17 cellular contexts compared by ENCODE assay signal in the genomic region with DNA sequence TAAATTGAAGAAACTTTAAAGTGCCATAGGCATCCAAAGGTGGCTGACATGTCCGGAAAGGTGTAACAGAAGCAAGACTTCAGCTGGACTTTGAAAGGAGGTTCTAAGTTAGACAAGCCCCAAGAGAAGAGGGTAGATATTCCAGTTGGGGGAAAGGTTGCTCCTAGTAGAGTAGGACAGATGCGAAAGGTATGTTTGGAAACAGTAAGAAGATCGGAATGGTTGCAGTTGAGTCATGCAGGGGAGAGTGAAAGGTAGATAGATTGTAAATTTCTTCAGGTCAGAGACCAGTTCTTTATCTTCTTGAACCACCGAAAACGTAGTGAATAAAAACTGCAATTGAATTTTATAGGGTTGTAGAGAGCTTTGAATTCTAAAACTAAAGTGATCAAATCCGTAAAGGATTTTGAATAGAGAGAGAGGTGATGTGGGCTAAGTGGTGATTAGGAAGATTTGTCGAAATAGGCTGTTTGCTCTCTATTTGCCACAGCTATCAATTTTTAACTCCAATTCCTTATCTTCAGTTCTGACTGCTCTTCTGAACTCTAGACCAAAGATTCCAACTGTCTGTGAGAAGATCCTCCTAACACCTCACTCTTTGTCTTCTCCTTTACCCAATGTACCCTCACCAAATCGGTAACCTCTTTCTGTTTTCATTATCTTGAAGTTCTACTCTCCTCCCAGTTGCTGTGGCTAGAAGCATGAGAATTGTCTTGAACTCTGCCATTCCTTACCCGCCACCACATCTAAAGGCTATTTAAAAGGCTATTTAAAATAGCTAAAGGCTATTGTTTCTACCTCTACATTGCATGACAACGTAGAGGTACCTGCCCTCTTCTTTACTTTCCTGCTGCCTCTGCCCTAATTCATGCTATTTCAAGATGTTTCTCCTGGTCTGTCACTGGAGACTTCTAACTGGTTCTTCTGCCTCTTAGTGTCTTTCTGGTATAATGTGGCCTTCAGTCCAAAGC. TPM values are rescaled to one million over a fixed set of nuclear protein-coding genes. Genes with fewer than 3 reads are reported as not detected.
DNase-seq lines count a peak whose midpoint lies in the region; ATAC-seq and TF ChIP-seq lines count a peak whose summit lies in the region.
"Had no signal": no experiment of that assay in that cellular context is flagged by ENCODE, and none has a peak within 500 bp of the region (broad histone marks: within the 10 kb centered on the region; RNA-seq: fewer than 3 reads in every experiment).

No MANE protein-coding gene starts in this region.

- H3K9me3 ChIP-seq in cardiac muscle cell (ENCODE audit: low read depth) (no peaks in the 10 kb centered on the region), right atrium auricular region (no peaks in the 10 kb centered on the region), iPS-20b (ENCODE audit: insufficient read depth, low read depth, low read length) (no peaks in the 10 kb centered on the region), aorta (ENCODE audit: control insufficient read depth, low read length) (no peaks in the 10 kb centered on the region)
- H3K9me3 ChIP-seq: HAP-1, SK-N-SH had no signal

- H3K9ac ChIP-seq in iPS-20b (ENCODE audit: low read depth, low read length): peak overlapping the region; percentile 3; the same call in 1 of the 2 replicates
- H3K9ac ChIP-seq: SK-N-SH had no signal

- H3K4me1 Mint-ChIP-seq in WTC11: peaks cover 38% of the 10 kb centered on the region

- H3K27ac Mint-ChIP-seq in WTC11: peak overlapping the region; percentile 83

- WGBS in aorta, 2 donors: 91 to 92% methylated on average over 10 of the region's 10 CpGs

- no peaks in the 10 kb centered on the region for H3K36me3 Mint-ChIP-seq in WTC11

- peak overlapping the region; percentile 17; the same call in 1 of the 2 replicates for H3K4me3 Mint-ChIP-seq in WTC11
- H3K4me3 Mint-ChIP-seq: brain had no signal

- H3K4me3 ChIP-seq in cardiac muscle cell (no peak overlapping the region), right atrium auricular region (no peak overlapping the region), iPS-20b (ENCODE audit: low read length) (peak overlapping the region; percentile 46), aorta (ENCODE audit: low read length in 2 of 2) (no peak overlapping the region)
- H3K4me3 ChIP-seq: HAP-1 had no signal

- POLR2A ChIA-PET in WTC11 (lab: Charles Lee): interaction anchor here (0.5 to 0.7 kb wide), 3 partner anchors 58 to 157 kb away, joined by 4 read pairs; no protein-coding TSS in a partner anchor

- H3K4me1 ChIP-seq in cardiac muscle cell (ENCODE audit: low read depth): peaks cover 24% of the 10 kb centered on the region
- H3K4me1 ChIP-seq in right atrium auricular region: peaks cover 0 to 64% of the 10 kb centered on the region in 2 donors
- H3K4me1 ChIP-seq in iPS-20b (ENCODE audit: insufficient read depth, low read length): peaks cover 14% of the 10 kb centered on the region
- H3K4me1 ChIP-seq in aorta (ENCODE audit: control insufficient read depth in 1 of 2, insufficient read depth in 2 of 2, low read length in 2 of 2): peaks cover 6 to 9% of the 10 kb centered on the region in 2 donors
- H3K4me1 ChIP-seq: HAP-1 had no signal

- no peak for TF ChIP-seq CTCF in cardiac muscle cell (IDR thresholded peaks at IDR 0.05; ENCODE audit: low read depth, low read length)
- TF ChIP-seq CTCF in right atrium auricular region (IDR thresholded peaks at IDR 0.05): no peak
- no peak for TF ChIP-seq CTCF in WTC11 (IDR thresholded peaks at IDR 0.05)

- H3K36me3 ChIP-seq in cardiac muscle cell (no peaks in the 10 kb centered on the region), right atrium auricular region (no peaks in the 10 kb centered on the region), iPS-20b (ENCODE audit: insufficient read depth, low read depth, low read length) (no peaks in the 10 kb centered on the region), aorta (ENCODE audit: control insufficient read depth in 1 of 2, insufficient read depth in 2 of 2, low read length in 1 of 2) (no peaks in the 10 kb centered on the region)
- H3K36me3 ChIP-seq: HAP-1 had no signal

- H3K27me3 Mint-ChIP-seq in WTC11 (ENCODE audit: low read depth): no peaks in the 10 kb centered on the region

- H3K27ac ChIP-seq in cardiac muscle cell: peak overlapping the region; percentile 47
- no peak overlapping the region for H3K27ac ChIP-seq in right atrium auricular region
- H3K27ac ChIP-seq in iPS-20b (ENCODE audit: low read length): no peak overlapping the region
- no peak overlapping the region for H3K27ac ChIP-seq in aorta (ENCODE audit: low read depth in 1 of 2, low read length in 2 of 2)

- DNase-seq in cardiac muscle cell (ENCODE audit: low read depth in 1 of 2, low spot score in 1 of 2): no peak
- DNase-seq in right atrium auricular region (ENCODE audit: low spot score): no peak
- DNase-seq in WTC11 (ENCODE audit: low spot score): no peak
- DNase-seq in SIG-M5 (lab: John Stamatoyannopoulos, UW): no peak
- no peak for DNase-seq in aorta
- DNase-seq in head of caudate nucleus: no peak
- DNase-seq: activated CD4-positive, alpha-beta T cell treated with anti-CD3 and anti-CD28 coated beads, Interleukin-2, amount 50 U/mL, for 48 hours; IMR-90; islet precursor cell; mesenchymal stem cell; NCI-H69; SK-N-SH had no signal

- CTCF ChIA-PET in WTC11 (lab: Charles Lee): interaction anchor here (0.7 to 7.2 kb wide), 5 partner anchors 16 to 122 kb away, joined by 3 to 39 read pairs (median 3); a partner anchor contains a TSS

- H3K27me3 ChIP-seq in cardiac muscle cell (no peaks in the 10 kb centered on the region), right atrium auricular region (no peaks in the 10 kb centered on the region), iPS-20b (ENCODE audit: insufficient read depth, low read length) (no peaks in the 10 kb centered on the region), aorta (ENCODE audit: control insufficient read depth in 1 of 2, insufficient read depth in 2 of 2, low read length in 1 of 2) (no peaks in the 10 kb centered on the region)

- intact Hi-C loops in aorta (cut with DNase I): no loop called here
- intact Hi-C loops in head of caudate nucleus (cut with DNase I): no loop called here

- ATAC-seq in WTC11: peak; percentile 86
- no peak for ATAC-seq in HG02798 (IDR thresholded peaks at IDR 0.05; ENCODE audit: poor library complexity, unreplicated experiment)
- no peak for ATAC-seq in aorta (ENCODE audit: low FRiP score)
- ATAC-seq: esophagus mucosa had no signal

- no peaks in the 10 kb centered on the region for H3K9me3 Mint-ChIP-seq in WTC11
- H3K9me3 Mint-ChIP-seq: brain had no signal

TF ChIP-seq in WTC11, 78 proteins besides CTCF, POLR2A, EP300 and RAD21:
- TF ChIP-seq, protein P1, sequence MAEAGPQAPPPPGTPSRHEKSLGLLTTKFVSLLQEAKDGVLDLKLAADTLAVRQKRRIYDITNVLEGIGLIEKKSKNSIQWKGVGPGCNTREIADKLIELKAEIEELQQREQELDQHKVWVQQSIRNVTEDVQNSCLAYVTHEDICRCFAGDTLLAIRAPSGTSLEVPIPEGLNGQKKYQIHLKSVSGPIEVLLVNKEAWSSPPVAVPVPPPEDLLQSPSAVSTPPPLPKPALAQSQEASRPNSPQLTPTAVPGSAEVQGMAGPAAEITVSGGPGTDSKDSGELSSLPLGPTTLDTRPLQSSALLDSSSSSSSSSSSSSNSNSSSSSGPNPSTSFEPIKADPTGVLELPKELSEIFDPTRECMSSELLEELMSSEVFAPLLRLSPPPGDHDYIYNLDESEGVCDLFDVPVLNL (CRISPR knock-in tag; IDR thresholded peaks at IDR 0.05; ENCODE audit: borderline replicate concordance, low read depth): no peak
- TF ChIP-seq SP1 (CRISPR knock-in tag; conservative IDR thresholded peaks at IDR 0.05) (no peak), ZNF671 (CRISPR knock-in tag; IDR thresholded peaks at IDR 0.05) (no peak), OVOL2 (CRISPR knock-in tag; IDR thresholded peaks at IDR 0.05; ENCODE audit: borderline replicate concordance) (no peak), NFATC4 (CRISPR knock-in tag; IDR thresholded peaks at IDR 0.05) (no peak)
- TF ChIP-seq, protein P2, sequence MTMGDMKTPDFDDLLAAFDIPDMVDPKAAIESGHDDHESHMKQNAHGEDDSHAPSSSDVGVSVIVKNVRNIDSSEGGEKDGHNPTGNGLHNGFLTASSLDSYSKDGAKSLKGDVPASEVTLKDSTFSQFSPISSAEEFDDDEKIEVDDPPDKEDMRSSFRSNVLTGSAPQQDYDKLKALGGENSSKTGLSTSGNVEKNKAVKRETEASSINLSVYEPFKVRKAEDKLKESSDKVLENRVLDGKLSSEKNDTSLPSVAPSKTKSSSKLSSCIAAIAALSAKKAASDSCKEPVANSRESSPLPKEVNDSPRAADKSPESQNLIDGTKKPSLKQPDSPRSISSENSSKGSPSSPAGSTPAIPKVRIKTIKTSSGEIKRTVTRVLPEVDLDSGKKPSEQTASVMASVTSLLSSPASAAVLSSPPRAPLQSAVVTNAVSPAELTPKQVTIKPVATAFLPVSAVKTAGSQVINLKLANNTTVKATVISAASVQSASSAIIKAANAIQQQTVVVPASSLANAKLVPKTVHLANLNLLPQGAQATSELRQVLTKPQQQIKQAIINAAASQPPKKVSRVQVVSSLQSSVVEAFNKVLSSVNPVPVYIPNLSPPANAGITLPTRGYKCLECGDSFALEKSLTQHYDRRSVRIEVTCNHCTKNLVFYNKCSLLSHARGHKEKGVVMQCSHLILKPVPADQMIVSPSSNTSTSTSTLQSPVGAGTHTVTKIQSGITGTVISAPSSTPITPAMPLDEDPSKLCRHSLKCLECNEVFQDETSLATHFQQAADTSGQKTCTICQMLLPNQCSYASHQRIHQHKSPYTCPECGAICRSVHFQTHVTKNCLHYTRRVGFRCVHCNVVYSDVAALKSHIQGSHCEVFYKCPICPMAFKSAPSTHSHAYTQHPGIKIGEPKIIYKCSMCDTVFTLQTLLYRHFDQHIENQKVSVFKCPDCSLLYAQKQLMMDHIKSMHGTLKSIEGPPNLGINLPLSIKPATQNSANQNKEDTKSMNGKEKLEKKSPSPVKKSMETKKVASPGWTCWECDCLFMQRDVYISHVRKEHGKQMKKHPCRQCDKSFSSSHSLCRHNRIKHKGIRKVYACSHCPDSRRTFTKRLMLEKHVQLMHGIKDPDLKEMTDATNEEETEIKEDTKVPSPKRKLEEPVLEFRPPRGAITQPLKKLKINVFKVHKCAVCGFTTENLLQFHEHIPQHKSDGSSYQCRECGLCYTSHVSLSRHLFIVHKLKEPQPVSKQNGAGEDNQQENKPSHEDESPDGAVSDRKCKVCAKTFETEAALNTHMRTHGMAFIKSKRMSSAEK (CRISPR knock-in tag; IDR thresholded peaks at IDR 0.05; ENCODE audit: borderline replicate concordance): no peak

RNA-seq across cellular contexts. Expression of a gene that starts 16.7 kb away (rescaled TPM):
- total RNA-seq in cardiac muscle cell: 146 and 261 TPM in 2 replicates
- 80.4 and 144 TPM in 2 replicates for polyA plus RNA-seq in cardiac muscle cell
- total RNA-seq in right atrium auricular region: 100 to 1,000 TPM; 273 to 278 TPM
- 214 to 327 TPM (median 222 TPM) in 3 replicates for total RNA-seq in WTC11 (2021)
- 100 to 1,000 TPM; 613 to 785 TPM for total RNA-seq in aorta
- 100 to 1,000 TPM in 1 of 2 donors, 10 to 100 TPM in 1; 38.9 to 159 TPM for polyA plus RNA-seq in aorta
